ENCODE assay signal across 27 cellular contexts in genomic region chr9:84945878-84946538, GRCh38.
DNase-seq lines count a peak whose midpoint lies in the region; ATAC-seq and TF ChIP-seq lines count a peak whose summit lies in the region.
"Had no signal": no experiment of that assay in that cellular context is flagged by ENCODE, and none has a peak within 500 bp of the region (broad histone marks: within the 10 kb centered on the region; RNA-seq: fewer than 3 reads in every experiment).

No MANE protein-coding gene starts in this region.

- no peak for TF ChIP-seq CTCF in right atrium auricular region (IDR thresholded peaks at IDR 0.05)
- peak; percentile 41 for TF ChIP-seq CTCF in endodermal cell (conservative IDR thresholded peaks at IDR 0.05)
- TF ChIP-seq CTCF in mucosa of descending colon (IDR thresholded peaks at IDR 0.05) = no peak
- no peak for TF ChIP-seq CTCF in upper lobe of right lung (IDR thresholded peaks at IDR 0.05)
- no peak for TF ChIP-seq CTCF in A673 (conservative IDR thresholded peaks at IDR 0.05; ENCODE audit: low read depth, low read length)

- H3K4me3 ChIP-seq in right atrium auricular region = no peak overlapping the region
- H3K4me3 ChIP-seq in endodermal cell (ENCODE audit: low read length) = no peak overlapping the region
- no peak overlapping the region for H3K4me3 ChIP-seq in mucosa of descending colon
- no peak overlapping the region for H3K4me3 ChIP-seq in upper lobe of right lung
- H3K4me3 ChIP-seq in A673 (ENCODE audit: low read depth, low read length, poor library complexity, severe bottlenecking) = no peak overlapping the region
- H3K4me3 ChIP-seq: HAP-1, neural progenitor cell had no signal

- H3K27me3 Mint-ChIP-seq in endodermal cell (ENCODE audit: insufficient read depth) = no peaks in the 10 kb centered on the region
- H3K27me3 Mint-ChIP-seq: activated naive CD8-positive, alpha-beta T cell treated with anti-CD3 and anti-CD28 coated beads, Interleukin-2, amount 50 U/mL, for 24 hours; T-helper 17 cell had no signal

- DNase-seq in Right ventricle myocardium inferior (ENCODE audit: missing footprints) = no peak
- no peak for DNase-seq in right atrium auricular region (ENCODE audit: low spot score)
- DNase-seq in endodermal cell = no peak
- DNase-seq in mucosa of descending colon = no peak
- no peak for DNase-seq in upper lobe of right lung
- DNase-seq in stimulated activated CD4-positive, alpha-beta T cell treated with anti-CD3 and anti-CD28 coated beads, Interleukin-4, amount 100 ng/mL, for 4 hours = no peak
- no peak for DNase-seq in A673 (ENCODE audit: low spot score)
- DNase-seq: 8988T; activated CD4-positive, alpha-beta T cell treated with anti-CD3 and anti-CD28 coated beads for 36 hours; activated gamma-delta T cell treated with Interleukin-2 at 50 U/mL for 16 hours; activated naive CD8-positive, alpha-beta T cell treated with anti-CD3 and anti-CD28 coated beads, Interleukin-2, amount 50 U/mL, for 24 hours; activated T-cell treated with anti-CD3 and anti-CD28 coated beads, Interleukin-2, amount 50 U/mL, for 24 hours; cerebellar nuclear complex; DMS53; effector CD8-positive, alpha-beta T cell; kidney glomerular epithelial cell; mammary epithelial cell; NCI-H1105; NCI-H2029 treated with DMSO at 0.1 percent for 48 hours; NCI-H345; NCI-H748 treated with DMSO at 0.1 percent for 48 hours; posterior cingulate gyrus; stimulated activated naive CD8-positive, alpha-beta T cell treated with anti-CD3 and anti-CD28 coated beads, Interleukin-15, Interleukin-2, amounts not matched to agents 100 U/mL and 50 U/mL, for 24 hours; T-helper 17 cell had no signal

- H3K9me3 Mint-ChIP-seq in endodermal cell = no peaks in the 10 kb centered on the region
- H3K9me3 Mint-ChIP-seq: activated naive CD8-positive, alpha-beta T cell treated with anti-CD3 and anti-CD28 coated beads, Interleukin-2, amount 50 U/mL, for 24 hours; activated T-cell treated with anti-CD3 and anti-CD28 coated beads, Interleukin-2, amount 50 U/mL, for 24 hours; neural progenitor cell had no signal

- peak; percentile 66 for ATAC-seq in Right ventricle myocardium inferior
- ATAC-seq in mucosa of descending colon = peak; percentile 52
- peak; percentile 30 for ATAC-seq in upper lobe of right lung
- ATAC-seq in HG03196 (IDR thresholded peaks at IDR 0.05; ENCODE audit: unreplicated experiment) = no peak
- ATAC-seq: activated CD4-positive, alpha-beta T cell treated with anti-CD3 and anti-CD28 coated beads for 36 hours; activated naive CD8-positive, alpha-beta T cell treated with anti-CD3 and anti-CD28 coated beads, Interleukin-2, amount 50 U/mL, for 24 hours; stimulated activated naive CD8-positive, alpha-beta T cell treated with anti-CD3 and anti-CD28 coated beads, Interleukin-15, Interleukin-2, amounts not matched to agents 100 U/mL and 50 U/mL, for 24 hours; T-helper 17 cell had no signal

- no peak overlapping the region for H3K27ac Mint-ChIP-seq in endodermal cell
- H3K27ac Mint-ChIP-seq: activated CD4-positive, alpha-beta T cell treated with anti-CD3 and anti-CD28 coated beads for 36 hours; activated naive CD8-positive, alpha-beta T cell treated with anti-CD3 and anti-CD28 coated beads, Interleukin-2, amount 50 U/mL, for 24 hours; activated T-cell treated with anti-CD3 and anti-CD28 coated beads, Interleukin-2, amount 50 U/mL, for 24 hours; neural progenitor cell; T-helper 17 cell had no signal

- CTCF ChIA-PET in A673 (lab: Charles Lee) = no interaction called here

- H3K4me3 Mint-ChIP-seq in endodermal cell = no peak overlapping the region
- H3K4me3 Mint-ChIP-seq: activated CD4-positive, alpha-beta T cell treated with anti-CD3 and anti-CD28 coated beads for 36 hours; activated naive CD8-positive, alpha-beta T cell treated with anti-CD3 and anti-CD28 coated beads, Interleukin-2, amount 50 U/mL, for 24 hours; activated T-cell treated with anti-CD3 and anti-CD28 coated beads, Interleukin-2, amount 50 U/mL, for 24 hours; neural progenitor cell; T-helper 17 cell had no signal

- BruUV-seq in A673 (replicated peaks; lab: Mats Ljungman, UMichigan) = no TSS peak

- H3K4me1 ChIP-seq in right atrium auricular region (peaks cover 0 to 18% of the 10 kb centered on the region in 2 donors), endodermal cell (ENCODE audit: control insufficient read depth, insufficient read depth, low read length) (no peaks in the 10 kb centered on the region), mucosa of descending colon (ENCODE audit: low read depth) (peaks cover 10% of the 10 kb centered on the region), upper lobe of right lung (no peaks in the 10 kb centered on the region), A673 (ENCODE audit: insufficient read depth, low read length, poor library complexity, severe bottlenecking) (no peaks in the 10 kb centered on the region)
- H3K4me1 ChIP-seq: HAP-1, neural progenitor cell had no signal

- H3K9ac ChIP-seq in endodermal cell (ENCODE audit: extremely low read depth, low read length, poor library complexity, severe bottlenecking) = no peak overlapping the region
- H3K9ac ChIP-seq: neural progenitor cell had no signal

- no peaks in the 10 kb centered on the region for H3K4me1 Mint-ChIP-seq in endodermal cell
- H3K4me1 Mint-ChIP-seq: activated CD4-positive, alpha-beta T cell treated with anti-CD3 and anti-CD28 coated beads for 36 hours; activated naive CD8-positive, alpha-beta T cell treated with anti-CD3 and anti-CD28 coated beads, Interleukin-2, amount 50 U/mL, for 24 hours; T-helper 17 cell had no signal

- H3K27ac ChIP-seq in right atrium auricular region = peak overlapping the region in 1 of 2 donors; percentile 55
- no peak overlapping the region for H3K27ac ChIP-seq in endodermal cell (ENCODE audit: low read depth, low read length)
- no peak overlapping the region for H3K27ac ChIP-seq in upper lobe of right lung
- no peak overlapping the region for H3K27ac ChIP-seq in A673 (ENCODE audit: low read depth, low read length, poor library complexity, severe bottlenecking)
- H3K27ac ChIP-seq: neural progenitor cell had no signal

- no peaks in the 10 kb centered on the region for H3K9me3 ChIP-seq in right atrium auricular region
- no peaks in the 10 kb centered on the region for H3K9me3 ChIP-seq in endodermal cell (ENCODE audit: control insufficient read depth, low read length)
- H3K9me3 ChIP-seq in mucosa of descending colon = no peaks in the 10 kb centered on the region
- H3K9me3 ChIP-seq in upper lobe of right lung = no peaks in the 10 kb centered on the region
- H3K9me3 ChIP-seq in A673 (ENCODE audit: low read depth, low read length, poor library complexity, severe bottlenecking) = no peaks in the 10 kb centered on the region
- H3K9me3 ChIP-seq: HAP-1 had no signal

- POLR2A ChIA-PET in A673 (lab: Charles Lee; ENCODE audit: low non-redundant PET) = no interaction called here

- H3K36me3 ChIP-seq in right atrium auricular region = no peaks in the 10 kb centered on the region
- no peaks in the 10 kb centered on the region for H3K36me3 ChIP-seq in endodermal cell (ENCODE audit: control insufficient read depth, insufficient read depth, low read length)
- no peaks in the 10 kb centered on the region for H3K36me3 ChIP-seq in mucosa of descending colon (ENCODE audit: low read depth)
- H3K36me3 ChIP-seq in upper lobe of right lung = no peaks in the 10 kb centered on the region
- H3K36me3 ChIP-seq in A673 (ENCODE audit: insufficient read depth, low read length, poor library complexity, severe bottlenecking) = no peaks in the 10 kb centered on the region
- H3K36me3 ChIP-seq: HAP-1, neural progenitor cell had no signal

- H3K27me3 ChIP-seq in right atrium auricular region = no peaks in the 10 kb centered on the region
- no peaks in the 10 kb centered on the region for H3K27me3 ChIP-seq in endodermal cell (ENCODE audit: control insufficient read depth, insufficient read depth, low read length, poor library complexity, severe bottlenecking)
- no peaks in the 10 kb centered on the region for H3K27me3 ChIP-seq in upper lobe of right lung
- H3K27me3 ChIP-seq in A673 (replicated peaks; ENCODE audit: insufficient read depth, low read depth, low read length, poor library complexity) = no peaks in the 10 kb centered on the region
- H3K27me3 ChIP-seq: neural progenitor cell had no signal

- intact Hi-C loops in Right ventricle myocardium inferior (cut with DNase I) = no loop called here
- intact Hi-C loops in mucosa of descending colon (cut with DNase I, micrococcal nuclease) = no loop called here
- intact Hi-C loops in upper lobe of right lung (cut with DNase I) = no loop called here
- intact Hi-C loops in A673 (cut with micrococcal nuclease; ENCODE audit: unreplicated experiment) = no loop called here

- WGBS in endodermal cell (ENCODE audit: insufficient coverage in 1 of 2, insufficient read length in 1 of 2), 2 experiments = 91 to 92% methylated on average over 7 to 8 of the region's 8 CpGs

- no peaks in the 10 kb centered on the region for H3K36me3 Mint-ChIP-seq in endodermal cell (ENCODE audit: low read depth)
- H3K36me3 Mint-ChIP-seq: neural progenitor cell had no signal
